ENCODE assay signal across 1 cellular context in the genomic region with DNA sequence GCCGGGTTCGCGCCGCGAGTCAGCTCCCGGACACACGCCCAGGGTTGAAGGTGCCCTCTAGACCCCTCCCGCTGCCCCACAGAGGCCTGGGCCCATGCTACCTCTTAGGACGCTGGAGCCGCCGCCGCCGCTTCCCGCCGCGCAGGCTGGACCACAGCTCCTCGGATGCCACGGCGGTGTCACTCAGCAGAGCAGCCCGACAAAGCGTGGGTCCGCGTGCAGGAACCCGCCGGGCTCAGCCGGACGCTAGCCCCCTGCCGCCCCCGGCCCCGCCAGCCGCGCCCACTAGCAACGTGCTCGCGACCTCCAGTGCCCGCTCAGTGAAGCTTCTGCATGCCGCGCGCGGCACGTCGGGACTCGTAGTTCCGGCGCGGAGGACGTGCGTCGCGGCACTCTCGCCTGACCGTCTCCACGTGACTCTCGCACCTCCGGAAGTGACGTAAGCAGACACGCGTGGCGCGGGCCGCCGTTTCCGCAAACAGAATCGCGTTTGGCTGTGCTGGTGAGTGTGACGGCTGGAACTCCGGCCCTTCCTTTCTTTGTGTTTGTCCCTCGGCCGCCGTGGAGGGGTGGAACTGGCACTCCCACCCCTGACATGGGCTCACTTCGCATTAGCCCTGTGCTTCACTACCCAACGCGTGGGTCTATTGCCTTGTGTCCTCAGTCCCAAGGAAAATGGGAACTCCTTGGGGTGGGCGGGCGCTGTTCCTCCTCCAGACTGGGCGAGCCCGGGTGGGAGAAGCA.
A peak's percentile ranks its signal among the peaks of the same experiment; 100 is the strongest.
TF ChIP-seq lines count a peak whose summit lies in the region.

TSS of gene FAM210A (minus strand) at position 331 of the 744 bp plus-strand sequence. CDS start 44,481 bp downstream, outside the sequence.
TSS of gene RNMT (plus strand) at position 446 of the 744 bp plus-strand sequence. CDS start 4,845 bp downstream, outside the sequence.

TF ChIP-seq in HepG2, 621 proteins besides CTCF, POLR2A, EP300 and RAD21 (continued from another document and continues in another):
- TF ChIP-seq, protein P1, sequence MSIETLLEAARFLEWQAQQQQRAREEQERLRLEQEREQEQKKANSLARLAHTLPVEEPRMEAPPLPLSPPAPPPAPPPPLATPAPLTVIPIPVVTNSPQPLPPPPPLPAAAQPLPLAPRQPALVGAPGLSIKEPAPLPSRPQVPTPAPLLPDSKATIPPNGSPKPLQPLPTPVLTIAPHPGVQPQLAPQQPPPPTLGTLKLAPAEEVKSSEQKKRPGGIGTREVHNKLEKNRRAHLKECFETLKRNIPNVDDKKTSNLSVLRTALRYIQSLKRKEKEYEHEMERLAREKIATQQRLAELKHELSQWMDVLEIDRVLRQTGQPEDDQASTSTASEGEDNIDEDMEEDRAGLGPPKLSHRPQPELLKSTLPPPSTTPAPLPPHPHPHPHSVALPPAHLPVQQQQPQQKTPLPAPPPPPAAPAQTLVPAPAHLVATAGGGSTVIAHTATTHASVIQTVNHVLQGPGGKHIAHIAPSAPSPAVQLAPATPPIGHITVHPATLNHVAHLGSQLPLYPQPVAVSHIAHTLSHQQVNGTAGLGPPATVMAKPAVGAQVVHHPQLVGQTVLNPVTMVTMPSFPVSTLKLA (IDR thresholded peaks at IDR 0.05): peak; percentile 94
- TF ChIP-seq GLI4 (CRISPR knock-in tag; IDR thresholded peaks at IDR 0.05; ENCODE audit: borderline replicate concordance): no peak
- peak; percentile 90 for TF ChIP-seq JUND (CRISPR knock-in tag; IDR thresholded peaks at IDR 0.05)
- TF ChIP-seq MBD4 (IDR thresholded peaks at IDR 0.05; ENCODE audit: borderline replicate concordance, low read length): no peak
- no peak for TF ChIP-seq ZNF17 (CRISPR knock-in tag; IDR thresholded peaks at IDR 0.05)
- TF ChIP-seq STAT5B (CRISPR knock-in tag; IDR thresholded peaks at IDR 0.05): no peak
- peak; percentile 88; the same call in 1 of the 2 replicates for TF ChIP-seq ZNF709 (CRISPR knock-in tag; IDR thresholded peaks at IDR 0.05)
- TF ChIP-seq CREB1 (IDR thresholded peaks at IDR 0.05): peak; percentile 99
- peak; percentile 97 for TF ChIP-seq CREB1 (CRISPR knock-in tag; IDR thresholded peaks at IDR 0.05)
- TF ChIP-seq, protein P2, sequence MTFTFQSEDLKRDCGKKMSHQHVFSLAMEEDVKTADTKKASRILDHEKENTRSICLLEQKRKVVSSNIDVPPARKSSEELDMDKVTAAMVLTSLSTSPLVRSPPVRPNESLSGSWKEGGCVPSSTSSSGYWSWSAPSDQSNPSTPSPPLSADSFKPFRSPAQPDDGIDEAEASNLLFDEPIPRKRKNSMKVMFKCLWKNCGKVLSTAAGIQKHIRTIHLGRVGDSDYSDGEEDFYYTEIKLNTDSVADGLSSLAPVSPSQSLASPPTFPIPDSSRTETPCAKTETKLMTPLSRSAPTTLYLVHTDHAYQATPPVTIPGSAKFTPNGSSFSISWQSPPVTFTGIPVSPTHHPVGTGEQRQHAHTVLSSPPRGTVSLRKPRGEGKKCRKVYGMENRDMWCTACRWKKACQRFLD (CRISPR knock-in tag; IDR thresholded peaks at IDR 0.05; ENCODE audit: borderline replicate concordance): peak; percentile 65; the same call in 1 of the 2 replicates
- TF ChIP-seq HHEX (CRISPR knock-in tag; IDR thresholded peaks at IDR 0.05): no peak
- TF ChIP-seq ZEB1 (IDR thresholded peaks at IDR 0.05; ENCODE audit: insufficient replicate concordance, low read depth): no peak
- TF ChIP-seq ZNF441 (CRISPR knock-in tag; IDR thresholded peaks at IDR 0.05; ENCODE audit: borderline replicate concordance): no peak; the same call in 1 of the 2 replicates
- no peak for TF ChIP-seq THAP7 (CRISPR knock-in tag; IDR thresholded peaks at IDR 0.05)
- peak; percentile 91 for TF ChIP-seq TEAD3 (CRISPR knock-in tag; optimal IDR thresholded peaks at IDR 0.05; ENCODE audit: borderline replicate concordance)
- peak; percentile 99 for TF ChIP-seq MAX (IDR thresholded peaks at IDR 0.05)
- TF ChIP-seq ZNF619 (CRISPR knock-in tag; IDR thresholded peaks at IDR 0.05): peak; percentile 95; the same call in 1 of the 2 replicates
- TF ChIP-seq ZNF552 (CRISPR knock-in tag; IDR thresholded peaks at IDR 0.05; ENCODE audit: borderline replicate concordance): peak; percentile 82
- peak; percentile 92 for TF ChIP-seq HDAC2 (CRISPR knock-in tag; IDR thresholded peaks at IDR 0.05)
- peak; percentile 43; the same call in 1 of the 2 replicates for TF ChIP-seq EED (CRISPR knock-in tag; IDR thresholded peaks at IDR 0.05)
- 0 out of 2 replicates have a peak, but pooled peaks have one; percentile 55 for TF ChIP-seq ZNF878 (CRISPR knock-in tag; IDR thresholded peaks at IDR 0.05)
- no peak for TF ChIP-seq NCOA1 (CRISPR knock-in tag; IDR thresholded peaks at IDR 0.05)
- TF ChIP-seq ZNF333 (CRISPR knock-in tag; IDR thresholded peaks at IDR 0.05; ENCODE audit: borderline replicate concordance): no peak
- no peak for TF ChIP-seq ZC3H4 (CRISPR knock-in tag; IDR thresholded peaks at IDR 0.05; ENCODE audit: borderline replicate concordance)
- TF ChIP-seq MTERF4 (CRISPR knock-in tag; IDR thresholded peaks at IDR 0.05): peak; percentile 87; the same call in 1 of the 2 replicates
- TF ChIP-seq SRSF9 (IDR thresholded peaks at IDR 0.05; ENCODE audit: borderline replicate concordance, insufficient read depth, low read depth, low read length, poor library complexity, severe bottlenecking): no peak
- TF ChIP-seq ZNF121 (CRISPR knock-in tag; IDR thresholded peaks at IDR 0.05): peak; percentile 61; the same call in 1 of the 2 replicates
- TF ChIP-seq ZNF10 (CRISPR knock-in tag; IDR thresholded peaks at IDR 0.05; ENCODE audit: borderline replicate concordance, low read depth): no peak
- no peak for TF ChIP-seq NBN (conservative IDR thresholded peaks at IDR 0.05)
- TF ChIP-seq, protein P3, sequence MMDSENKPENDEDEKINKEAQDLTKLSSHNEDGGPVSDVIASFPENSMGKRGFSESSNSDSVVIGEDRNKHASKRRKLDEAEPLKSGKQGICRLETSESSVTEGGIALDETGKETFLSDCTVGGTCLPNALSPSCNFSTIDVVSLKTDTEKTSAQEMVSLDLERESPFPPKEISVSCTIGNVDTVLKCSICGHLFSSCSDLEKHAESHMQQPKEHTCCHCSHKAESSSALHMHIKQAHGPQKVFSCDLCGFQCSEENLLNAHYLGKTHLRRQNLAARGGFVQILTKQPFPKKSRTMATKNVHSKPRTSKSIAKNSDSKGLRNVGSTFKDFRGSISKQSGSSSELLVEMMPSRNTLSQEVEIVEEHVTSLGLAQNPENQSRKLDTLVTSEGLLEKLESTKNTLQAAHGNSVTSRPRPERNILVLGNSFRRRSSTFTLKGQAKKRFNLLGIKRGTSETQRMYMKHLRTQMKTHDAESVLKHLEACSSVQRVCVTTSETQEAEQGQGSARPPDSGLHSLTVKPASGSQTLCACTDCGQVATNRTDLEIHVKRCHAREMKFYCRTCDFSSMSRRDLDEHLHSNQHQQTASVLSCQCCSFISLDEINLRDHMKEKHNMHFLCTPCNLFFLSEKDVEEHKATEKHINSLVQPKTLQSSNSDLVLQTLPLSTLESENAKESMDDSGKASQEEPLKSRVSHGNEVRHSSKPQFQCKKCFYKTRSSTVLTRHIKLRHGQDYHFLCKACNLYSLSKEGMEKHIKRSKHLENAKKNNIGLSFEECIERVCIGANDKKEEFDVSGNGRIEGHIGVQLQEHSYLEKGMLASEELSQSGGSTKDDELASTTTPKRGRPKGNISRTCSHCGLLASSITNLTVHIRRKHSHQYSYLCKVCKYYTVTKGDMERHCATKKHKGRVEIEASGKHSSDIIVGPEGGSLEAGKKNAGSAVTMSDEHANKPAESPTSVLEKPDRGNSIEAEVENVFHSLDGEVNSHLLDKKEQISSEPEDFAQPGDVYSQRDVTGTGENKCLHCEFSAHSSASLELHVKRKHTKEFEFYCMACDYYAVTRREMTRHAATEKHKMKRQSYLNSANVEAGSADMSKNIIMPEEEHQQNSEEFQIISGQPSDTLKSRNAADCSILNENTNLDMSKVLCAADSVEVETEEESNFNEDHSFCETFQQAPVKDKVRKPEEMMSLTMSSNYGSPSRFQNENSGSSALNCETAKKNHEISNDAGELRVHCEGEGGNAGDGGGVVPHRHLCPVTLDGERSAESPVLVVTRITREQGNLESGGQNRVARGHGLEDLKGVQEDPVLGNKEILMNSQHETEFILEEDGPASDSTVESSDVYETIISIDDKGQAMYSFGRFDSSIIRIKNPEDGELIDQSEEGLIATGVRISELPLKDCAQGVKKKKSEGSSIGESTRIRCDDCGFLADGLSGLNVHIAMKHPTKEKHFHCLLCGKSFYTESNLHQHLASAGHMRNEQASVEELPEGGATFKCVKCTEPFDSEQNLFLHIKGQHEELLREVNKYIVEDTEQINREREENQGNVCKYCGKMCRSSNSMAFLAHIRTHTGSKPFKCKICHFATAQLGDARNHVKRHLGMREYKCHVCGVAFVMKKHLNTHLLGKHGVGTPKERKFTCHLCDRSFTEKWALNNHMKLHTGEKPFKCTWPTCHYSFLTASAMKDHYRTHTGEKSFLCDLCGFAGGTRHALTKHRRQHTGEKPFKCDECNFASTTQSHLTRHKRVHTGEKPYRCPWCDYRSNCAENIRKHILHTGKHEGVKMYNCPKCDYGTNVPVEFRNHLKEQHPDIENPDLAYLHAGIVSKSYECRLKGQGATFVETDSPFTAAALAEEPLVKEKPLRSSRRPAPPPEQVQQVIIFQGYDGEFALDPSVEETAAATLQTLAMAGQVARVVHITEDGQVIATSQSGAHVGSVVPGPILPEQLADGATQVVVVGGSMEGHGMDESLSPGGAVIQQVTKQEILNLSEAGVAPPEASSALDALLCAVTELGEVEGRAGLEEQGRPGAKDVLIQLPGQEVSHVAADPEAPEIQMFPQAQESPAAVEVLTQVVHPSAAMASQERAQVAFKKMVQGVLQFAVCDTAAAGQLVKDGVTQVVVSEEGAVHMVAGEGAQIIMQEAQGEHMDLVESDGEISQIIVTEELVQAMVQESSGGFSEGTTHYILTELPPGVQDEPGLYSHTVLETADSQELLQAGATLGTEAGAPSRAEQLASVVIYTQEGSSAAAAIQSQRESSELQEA (CRISPR knock-in tag; IDR thresholded peaks at IDR 0.05; ENCODE audit: not compliant biosample characterization): peak; percentile 23
- no peak; the same call in 1 of the 2 replicates for TF ChIP-seq MAF1 (CRISPR knock-in tag; IDR thresholded peaks at IDR 0.05; ENCODE audit: borderline replicate concordance)
- TF ChIP-seq ZNF207 (IDR thresholded peaks at IDR 0.05; ENCODE audit: borderline replicate concordance): no peak
- TF ChIP-seq, protein P4, sequence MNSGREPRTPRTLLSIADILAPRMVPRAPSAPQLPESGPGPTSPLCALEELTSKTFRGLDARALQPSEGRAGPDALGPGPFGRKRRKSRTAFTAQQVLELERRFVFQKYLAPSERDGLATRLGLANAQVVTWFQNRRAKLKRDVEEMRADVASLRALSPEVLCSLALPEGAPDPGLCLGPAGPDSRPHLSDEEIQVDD (CRISPR knock-in tag; IDR thresholded peaks at IDR 0.05; ENCODE audit: borderline replicate concordance): peak; percentile 73
- TF ChIP-seq ZNF703 (CRISPR knock-in tag; IDR thresholded peaks at IDR 0.05; ENCODE audit: borderline replicate concordance): peak; percentile 60; the same call in 1 of the 2 replicates
- peak; percentile 68; the same call in 1 of the 2 replicates for TF ChIP-seq MIER3 (CRISPR knock-in tag; IDR thresholded peaks at IDR 0.05; ENCODE audit: borderline replicate concordance)
- TF ChIP-seq, protein P5, sequence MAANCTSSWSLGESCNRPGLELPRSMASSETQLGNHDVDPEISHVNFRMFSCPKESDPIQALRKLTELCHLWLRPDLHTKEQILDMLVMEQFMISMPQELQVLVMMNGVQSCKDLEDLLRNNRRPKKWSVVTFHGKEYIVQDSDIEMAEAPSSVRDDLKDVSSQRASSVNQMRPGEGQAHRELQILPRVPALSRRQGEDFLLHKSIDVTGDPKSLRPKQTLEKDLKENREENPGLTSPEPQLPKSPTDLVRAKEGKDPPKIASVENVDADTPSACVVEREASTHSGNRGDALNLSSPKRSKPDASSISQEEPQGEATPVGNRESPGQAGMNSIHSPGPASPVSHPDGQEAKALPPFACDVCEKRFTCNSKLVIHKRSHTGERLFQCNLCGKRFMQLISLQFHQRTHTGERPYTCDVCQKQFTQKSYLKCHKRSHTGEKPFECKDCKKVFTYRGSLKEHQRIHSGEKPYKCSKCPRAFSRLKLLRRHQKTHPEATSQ (CRISPR knock-in tag; IDR thresholded peaks at IDR 0.05; ENCODE audit: borderline replicate concordance): no peak; the same call in 1 of the 2 replicates
- peak; percentile 63 for TF ChIP-seq ZNF18 (CRISPR knock-in tag; IDR thresholded peaks at IDR 0.05; ENCODE audit: insufficient replicate concordance)
- TF ChIP-seq, protein P6, sequence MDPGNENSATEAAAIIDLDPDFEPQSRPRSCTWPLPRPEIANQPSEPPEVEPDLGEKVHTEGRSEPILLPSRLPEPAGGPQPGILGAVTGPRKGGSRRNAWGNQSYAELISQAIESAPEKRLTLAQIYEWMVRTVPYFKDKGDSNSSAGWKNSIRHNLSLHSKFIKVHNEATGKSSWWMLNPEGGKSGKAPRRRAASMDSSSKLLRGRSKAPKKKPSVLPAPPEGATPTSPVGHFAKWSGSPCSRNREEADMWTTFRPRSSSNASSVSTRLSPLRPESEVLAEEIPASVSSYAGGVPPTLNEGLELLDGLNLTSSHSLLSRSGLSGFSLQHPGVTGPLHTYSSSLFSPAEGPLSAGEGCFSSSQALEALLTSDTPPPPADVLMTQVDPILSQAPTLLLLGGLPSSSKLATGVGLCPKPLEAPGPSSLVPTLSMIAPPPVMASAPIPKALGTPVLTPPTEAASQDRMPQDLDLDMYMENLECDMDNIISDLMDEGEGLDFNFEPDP (CRISPR knock-in tag; conservative IDR thresholded peaks at IDR 0.05): no peak
